12 cellular contexts compared by ENCODE assay signal in genomic region chr5:757931-758697, GRCh38. TPM values are rescaled to one million over a fixed set of nuclear protein-coding genes. Genes with fewer than 3 reads are reported as not detected.
DNase-seq lines count a peak whose midpoint lies in the region; ATAC-seq and TF ChIP-seq lines count a peak whose summit lies in the region.
"Had no signal": no experiment of that assay in that cellular context is flagged by ENCODE, and none has a peak within 500 bp of the region (broad histone marks: within the 10 kb centered on the region; RNA-seq: fewer than 3 reads in every experiment).

No MANE protein-coding gene starts in this region.

- no peak overlapping the region for H3K9ac ChIP-seq in MM.1S (ENCODE audit: low read length)

- H3K4me3 Mint-ChIP-seq in activated B cell treated with CpG ODN at 0.5 μM for 24 hours = no peak overlapping the region
- H3K4me3 Mint-ChIP-seq: memory B cell had no signal

- H3K9me3 ChIP-seq in left ventricle myocardium inferior (replicated peaks) (no peaks in the 10 kb centered on the region), MM.1S (replicated peaks; ENCODE audit: insufficient read depth, low read length) (no peaks in the 10 kb centered on the region)
- H3K9me3 ChIP-seq: SJSA1 had no signal

- peak; percentile 68 for DNase-seq in H7
- peak; percentile 4 for DNase-seq in activated B cell treated with CpG ODN at 0.5 μM for 24 hours
- DNase-seq in left ventricle myocardium inferior = peak; percentile 78
- DNase-seq in sciatic nerve (ENCODE audit: low spot score) = peak; percentile 58
- no peak for DNase-seq in NCI-H2227 treated with DMSO at 0.1 percent for 48 hours (lab: John Stamatoyannopoulos, UW)
- no peak for DNase-seq in MM.1S

- H3K4me3 ChIP-seq in H7 (ENCODE audit: insufficient read depth, low read depth, low read length) = no peak overlapping the region
- peak overlapping the region; percentile 52 for H3K4me3 ChIP-seq in left ventricle myocardium inferior
- no peak overlapping the region for H3K4me3 ChIP-seq in MM.1S (ENCODE audit: low read length)
- H3K4me3 ChIP-seq: SJSA1 had no signal

- CTCF ChIA-PET in activated B cell treated with CpG ODN at 0.5 μM for 24 hours (lab: Charles Lee) = no interaction called here

- no peaks in the 10 kb centered on the region for H4K20me1 ChIP-seq in MM.1S (ENCODE audit: insufficient read depth, low read length)

- H3K27ac Mint-ChIP-seq in activated B cell treated with CpG ODN at 0.5 μM for 24 hours = no peak overlapping the region
- H3K27ac Mint-ChIP-seq: memory B cell had no signal

- H3K27me3 Mint-ChIP-seq in activated B cell treated with CpG ODN at 0.5 μM for 24 hours = peaks cover 10% of the 10 kb centered on the region
- H3K27me3 Mint-ChIP-seq: brain had no signal

- H3K9me3 Mint-ChIP-seq in activated B cell treated with CpG ODN at 0.5 μM for 24 hours = no peaks in the 10 kb centered on the region
- H3K9me3 Mint-ChIP-seq: brain, memory B cell had no signal

- H3K27me3 ChIP-seq in H7 (ENCODE audit: control insufficient read depth, insufficient read depth, low read length) (no peaks in the 10 kb centered on the region), left ventricle myocardium inferior (ENCODE audit: low read depth) (no peaks in the 10 kb centered on the region), MM.1S (replicated peaks; ENCODE audit: insufficient read depth, low read length) (no peaks in the 10 kb centered on the region)

- peaks cover 9% of the 10 kb centered on the region; the same call in 1 of the 2 replicates for H3F3A ChIP-seq in MM.1S (ENCODE audit: insufficient read depth, low read length)

- POLR2A ChIA-PET in activated B cell treated with CpG ODN at 0.5 μM for 24 hours (lab: Charles Lee) = no interaction called here

- H3K4me1 ChIP-seq in left ventricle myocardium inferior (peaks cover 59% of the 10 kb centered on the region), MM.1S (ENCODE audit: low read length) (peaks cover 17% of the 10 kb centered on the region)

- H2AFZ ChIP-seq in MM.1S (ENCODE audit: low read length) = no peak overlapping the region

- H3K4me1 Mint-ChIP-seq in activated B cell treated with CpG ODN at 0.5 μM for 24 hours = no peaks in the 10 kb centered on the region
- H3K4me1 Mint-ChIP-seq: memory B cell had no signal

- no peaks in the 10 kb centered on the region for H3K79me2 ChIP-seq in MM.1S (ENCODE audit: low read length)

- H3K9me2 ChIP-seq in MM.1S (replicated peaks; ENCODE audit: insufficient read depth, low read length) = no peaks in the 10 kb centered on the region

- peak overlapping the region; percentile 96 for H3K27ac ChIP-seq in left ventricle myocardium inferior (replicated peaks)
- no peak overlapping the region for H3K27ac ChIP-seq in MM.1S (ENCODE audit: low read length)
- H3K27ac ChIP-seq: HL-60, SJSA1 had no signal

- no peaks in the 10 kb centered on the region for H3K36me3 ChIP-seq in H7 (replicated peaks; ENCODE audit: control insufficient read depth, insufficient read depth, low read length)
- no peaks in the 10 kb centered on the region for H3K36me3 ChIP-seq in left ventricle myocardium inferior
- no peaks in the 10 kb centered on the region for H3K36me3 ChIP-seq in MM.1S (replicated peaks; ENCODE audit: insufficient read depth, low read length)
- H3K36me3 ChIP-seq: SJSA1 had no signal

- intact Hi-C loops in activated B cell treated with CpG ODN at 0.5 μM for 24 hours (cut with micrococcal nuclease) = loop anchor here (5.0 kb wide), 1 partner anchor 89 kb away; no protein-coding TSS in a partner anchor
- intact Hi-C loops in left ventricle myocardium inferior (cut with micrococcal nuclease) = no loop called here
- intact Hi-C loops in sciatic nerve (cut with DNase I) = loop anchor here (5.0 kb wide), 1 partner anchor 84 kb away; no protein-coding TSS in a partner anchor

- no peaks in the 10 kb centered on the region for H3K36me3 Mint-ChIP-seq in activated B cell treated with CpG ODN at 0.5 μM for 24 hours (ENCODE audit: low read depth)
- H3K36me3 Mint-ChIP-seq: memory B cell had no signal

- TF ChIP-seq CTCF in activated B cell treated with CpG ODN at 0.5 μM for 24 hours (IDR thresholded peaks at IDR 0.05) = no peak
- no peak for TF ChIP-seq CTCF in left ventricle myocardium inferior (IDR thresholded peaks at IDR 0.05; ENCODE audit: borderline replicate concordance)
- no peak for TF ChIP-seq CTCF in MM.1S (IDR thresholded peaks at IDR 0.05; ENCODE audit: low read length)

- no peak overlapping the region for H3K4me2 ChIP-seq in MM.1S (ENCODE audit: low read depth, low read length)

- ATAC-seq in activated B cell treated with CpG ODN at 0.5 μM for 24 hours (ENCODE audit: low read depth) (no peak), sciatic nerve (no peak), HG03460 (IDR thresholded peaks at IDR 0.05; ENCODE audit: unreplicated experiment) (no peak), GM19351 (IDR thresholded peaks at IDR 0.05; ENCODE audit: unreplicated experiment) (no peak)

RNA-seq across cellular contexts. Expression of gene ZDHHC11B, which starts 26.4 kb away (rescaled TPM):
- 0.07 and 0.33 TPM in 2 replicates for total RNA-seq in H7 (2014; rRNA removed; shearing (Covaris generic))
- total RNA-seq in activated B cell treated with CpG ODN at 0.5 μM for 24 hours (0.07 and 0.09 TPM in 2 replicates), left ventricle myocardium inferior (13.4 TPM), sciatic nerve (1.9 TPM)
- total RNA-seq: SJSA1 had no signal

Comparison
In these comparisons a context has a peak if more than half of its experiments do, and no peak if none do; other contexts are left out.
1. DNase-seq: peak in H7 (single experiment), activated B cell treated with CpG ODN at 0.5 μM for 24 hours (single experiment), left ventricle myocardium inferior (single experiment) and sciatic nerve (single experiment); none in NCI-H2227 treated with DMSO at 0.1 percent for 48 hours (single experiment) and MM.1S (single experiment).